In the genomic region with DNA sequence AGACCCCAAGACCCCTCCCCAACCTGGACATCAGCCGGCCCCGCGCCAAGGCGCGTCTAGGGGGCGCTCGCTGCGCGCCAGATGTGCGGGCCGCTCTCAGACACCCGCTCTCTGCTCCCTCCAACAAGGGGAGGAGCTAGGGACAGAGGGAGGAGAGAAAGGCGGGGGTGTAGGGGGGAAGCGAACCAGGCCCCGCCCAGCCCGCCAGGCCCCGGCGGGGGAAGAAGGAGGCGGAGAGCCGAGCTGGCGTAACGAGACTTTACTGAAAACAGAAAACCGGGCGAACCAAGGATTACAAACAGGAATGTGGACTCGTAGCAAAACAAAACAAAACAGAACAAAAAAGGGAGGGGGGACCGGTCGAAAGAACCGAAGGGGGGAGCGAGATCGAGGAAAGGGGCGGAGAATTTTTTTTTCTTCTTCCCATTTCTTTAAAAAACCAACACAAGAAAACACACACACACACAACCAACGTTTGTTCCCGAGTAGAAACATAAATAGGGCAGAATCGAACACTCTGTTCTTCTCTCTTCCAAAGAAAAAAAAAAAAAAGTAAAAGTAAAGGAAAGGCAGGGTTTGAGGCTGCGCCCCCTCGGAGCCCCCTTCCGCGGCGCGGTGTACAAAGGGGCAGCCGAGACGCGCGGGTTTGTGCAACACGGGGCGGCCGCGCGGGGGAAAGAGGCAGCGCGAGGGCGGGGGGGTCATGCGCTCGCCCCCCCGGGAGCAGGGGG, we compare ENCODE assay signal across 8 cellular contexts. TPM values are rescaled to one million over a fixed set of nuclear protein-coding genes. Genes with fewer than 3 reads are reported as not detected.
DNase-seq lines count a peak whose midpoint lies in the region; ATAC-seq, FAIRE-seq and TF ChIP-seq lines count a peak whose summit lies in the region.

No MANE protein-coding gene starts in this region.

- peaks cover 23% of the 10 kb centered on the region for H3K79me2 ChIP-seq in keratinocyte (ENCODE audit: control insufficient read depth, insufficient read depth, low read length)

- dilution Hi-C loops in keratinocyte (cut with MboI; ENCODE audit: extremely low pct_ligation_motif_present, low sequenced_read_pairs): no loop called here

- H3K4me1 ChIP-seq in keratinocyte (ENCODE audit: control insufficient read depth, extremely low read depth, insufficient read depth, low read length): peaks cover 32% of the 10 kb centered on the region

- H3K36me3 ChIP-seq in keratinocyte (ENCODE audit: control insufficient read depth in 2 of 2, extremely low read depth in 1 of 2, insufficient read depth in 2 of 2, low read length in 2 of 2): peaks cover 1 to 8% of the 10 kb centered on the region in 2 experiments

- H3K4me1 Mint-ChIP-seq in central memory CD8-positive, alpha-beta T cell: peaks cover 47% of the 10 kb centered on the region

- peak overlapping the region; percentile 88 for H3K27ac ChIP-seq in keratinocyte (ENCODE audit: control insufficient read depth, insufficient read depth, low read length)

- peaks cover 2% of the 10 kb centered on the region for H3K9me1 ChIP-seq in keratinocyte (ENCODE audit: control insufficient read depth, extremely low read depth, insufficient read depth, low read length)

- DNase-seq in DMS79 (lab: John Stamatoyannopoulos, UW): peak; percentile 88
- peak; percentile 44 for DNase-seq in NCI-H345 treated with DMSO at 0.1 percent for 48 hours (lab: John Stamatoyannopoulos, UW; ENCODE audit: unreplicated experiment)
- peak; percentile 85 for DNase-seq in activated CD4-positive, CD25-positive, alpha-beta regulatory T cell treated with anti-CD3 and anti-CD28 coated beads, Interleukin-2, amount 50 U/mL, for 16 hours (ENCODE audit: low read depth, low spot score)
- DNase-seq in central memory CD8-positive, alpha-beta T cell (ENCODE audit: low spot score in 2 of 2): peak; percentile 86 to 93
- no peak for DNase-seq in keratinocyte (ENCODE audit: low read depth, low spot score)
- DNase-seq in stimulated activated CD4-positive, alpha-beta T cell treated with anti-CD3 and anti-CD28 coated beads, Interleukin-12 subunit alpha, Interleukin-12 subunit beta, amount 100 ng/mL, for 24 hours (ENCODE audit: low read depth in 2 of 2): peak; percentile 85 to 89

- H3K36me3 Mint-ChIP-seq in central memory CD8-positive, alpha-beta T cell (ENCODE audit: insufficient read depth): peaks cover 75% of the 10 kb centered on the region

- no peaks in the 10 kb centered on the region for H3K27me3 ChIP-seq in keratinocyte (ENCODE audit: control insufficient read depth, extremely low read depth, insufficient read depth, low read length)

- H3K9me3 ChIP-seq in keratinocyte (ENCODE audit: control insufficient read depth, low read depth, low read length): no peaks in the 10 kb centered on the region

- H3K27me3 Mint-ChIP-seq in central memory CD8-positive, alpha-beta T cell: no peaks in the 10 kb centered on the region

- H3K4me2 ChIP-seq in keratinocyte (ENCODE audit: control insufficient read depth, extremely low read depth, insufficient read depth, low read depth, low read length): peak overlapping the region; percentile 97

- H4K20me1 ChIP-seq in keratinocyte (ENCODE audit: control insufficient read depth, extremely low read depth, insufficient read depth, low read length): peaks cover 9% of the 10 kb centered on the region

- H3K4me3 Mint-ChIP-seq in central memory CD8-positive, alpha-beta T cell: peak overlapping the region; percentile 100

- FAIRE-seq in keratinocyte (lab: Jason Lieb, UNC): peak; percentile 39

- H3K9me3 Mint-ChIP-seq in central memory CD8-positive, alpha-beta T cell: no peaks in the 10 kb centered on the region

- TF ChIP-seq CTCF in keratinocyte (optimal IDR thresholded peaks at IDR 0.05 in 1 of 3, IDR thresholded peaks at IDR 0.05 in 1 of 3, conservative IDR thresholded peaks at IDR 0.05 in 1 of 3; ENCODE audit: extremely low read depth in 1 of 3, insufficient read depth in 2 of 3, low read length in 3 of 3): peak; percentile 78 to 90 (median 82)

- H3K27ac Mint-ChIP-seq in central memory CD8-positive, alpha-beta T cell (ENCODE audit: low read depth): peak overlapping the region; percentile 100

- H3K4me3 ChIP-seq in keratinocyte (ENCODE audit: control insufficient read depth in 2 of 3, extremely low read depth in 1 of 3, insufficient read depth in 2 of 3, low read depth in 1 of 3, low read length in 3 of 3): peak overlapping the region; percentile 69 to 78 (median 76)

- ATAC-seq in HG02973 (IDR thresholded peaks at IDR 0.05; ENCODE audit: unreplicated experiment) (peak; percentile 17), HG03571 (IDR thresholded peaks at IDR 0.05; ENCODE audit: unreplicated experiment) (no peak)
- peak; percentile 22 for ATAC-seq in central memory CD8-positive, alpha-beta T cell (replicated peaks; ENCODE audit: extremely low read depth, poor library complexity, severe bottlenecking)

- H2AFZ ChIP-seq in keratinocyte (ENCODE audit: control insufficient read depth, low read length): no peak overlapping the region

- H3K9ac ChIP-seq in keratinocyte (ENCODE audit: control insufficient read depth, extremely low read depth, insufficient read depth, low read length): peak overlapping the region; percentile 92

RNA-seq across cellular contexts. Expression of a gene that starts 1.7 kb away (rescaled TPM):
- polyA plus RNA-seq in keratinocyte: 17.2 to 36.7 TPM (median 20.7 TPM) in 3 replicates
- polyA plus RNA-seq in keratinocyte (2011; ENCODE audit: low read depth): 36.2 TPM
- polyA plus RNA-seq in keratinocyte (2011; cell fraction: cytosol; rRNA removed): 13.4 and 56.6 TPM in 2 replicates
- 31.1 and 77.4 TPM in 2 replicates for polyA plus RNA-seq in keratinocyte (2011; cell fraction: nucleus; rRNA removed)
- 25.3 and 35.2 TPM in 2 replicates for polyA plus RNA-seq in keratinocyte (2012; ENCODE audit: low replicate concordance)
- 8.8 to 21.5 TPM (median 11.9 TPM) in 3 replicates for polyA minus RNA-seq in keratinocyte
- polyA minus RNA-seq in keratinocyte (2011; cell fraction: cytosol; rRNA and poly(A)+ RNA removed): 116 TPM
- polyA minus RNA-seq in keratinocyte (2011; cell fraction: nucleus; rRNA and poly(A)+ RNA removed): 81.8 and 91.2 TPM in 2 replicates

RNA-seq across cellular contexts. Expression of a gene that starts 5.4 kb away (rescaled TPM):
- 0.02 to 0.06 TPM in 2 of 3 replicates, not detected in the other for polyA plus RNA-seq in keratinocyte
- not detected for polyA plus RNA-seq in keratinocyte (2011; ENCODE audit: low read depth)
- polyA plus RNA-seq in keratinocyte (2011; cell fraction: cytosol; rRNA removed): not detected in 2 replicates
- 0.69 and 3.8 TPM in 2 replicates for polyA plus RNA-seq in keratinocyte (2011; cell fraction: nucleus; rRNA removed)
- 0.02 and 0.34 TPM in 2 replicates for polyA plus RNA-seq in keratinocyte (2012; ENCODE audit: low replicate concordance)
- polyA minus RNA-seq in keratinocyte: 0.26 to 0.46 TPM in 2 of 3 replicates, not detected in the other
- polyA minus RNA-seq in keratinocyte (2011; cell fraction: cytosol; rRNA and poly(A)+ RNA removed): not detected
- 0.84 and 2.8 TPM in 2 replicates for polyA minus RNA-seq in keratinocyte (2011; cell fraction: nucleus; rRNA and poly(A)+ RNA removed)

RNA-seq across cellular contexts. Expression of a gene that starts 43.2 kb away (rescaled TPM):
- polyA plus RNA-seq in keratinocyte: 150 to 170 TPM (median 162 TPM) in 3 replicates
- 50.4 TPM for polyA plus RNA-seq in keratinocyte (2011; ENCODE audit: low read depth)
- 74.7 and 141 TPM in 2 replicates for polyA plus RNA-seq in keratinocyte (2011; cell fraction: cytosol; rRNA removed)
- polyA plus RNA-seq in keratinocyte (2011; cell fraction: nucleus; rRNA removed): 41.7 and 45.2 TPM in 2 replicates
- polyA plus RNA-seq in keratinocyte (2012; ENCODE audit: low replicate concordance): 86.5 and 186 TPM in 2 replicates
- polyA minus RNA-seq in keratinocyte: 30.7 to 49.0 TPM (median 33.8 TPM) in 3 replicates
- polyA minus RNA-seq in keratinocyte (2011; cell fraction: cytosol; rRNA and poly(A)+ RNA removed): 109 TPM
- 16.4 and 21.7 TPM in 2 replicates for polyA minus RNA-seq in keratinocyte (2011; cell fraction: nucleus; rRNA and poly(A)+ RNA removed)

RNA-seq across cellular contexts. Expression of a gene that starts 53.4 kb away (rescaled TPM):
- polyA plus RNA-seq in keratinocyte: 0.03 TPM in 1 of 3 replicates, not detected in the others
- polyA plus RNA-seq in keratinocyte (2011; ENCODE audit: low read depth): not detected
- polyA plus RNA-seq in keratinocyte (2011; cell fraction: cytosol; rRNA removed): not detected in 2 replicates
- polyA plus RNA-seq in keratinocyte (2011; cell fraction: nucleus; rRNA removed): 0.20 and 0.31 TPM in 2 replicates
- not detected in 2 replicates for polyA plus RNA-seq in keratinocyte (2012; ENCODE audit: low replicate concordance)
- polyA minus RNA-seq in keratinocyte: not detected in 3 replicates
- polyA minus RNA-seq in keratinocyte (2011; cell fraction: cytosol; rRNA and poly(A)+ RNA removed): not detected
- not detected in 2 replicates for polyA minus RNA-seq in keratinocyte (2011; cell fraction: nucleus; rRNA and poly(A)+ RNA removed)
